ENCODE assay signal across 20 cellular contexts in the genomic region with DNA sequence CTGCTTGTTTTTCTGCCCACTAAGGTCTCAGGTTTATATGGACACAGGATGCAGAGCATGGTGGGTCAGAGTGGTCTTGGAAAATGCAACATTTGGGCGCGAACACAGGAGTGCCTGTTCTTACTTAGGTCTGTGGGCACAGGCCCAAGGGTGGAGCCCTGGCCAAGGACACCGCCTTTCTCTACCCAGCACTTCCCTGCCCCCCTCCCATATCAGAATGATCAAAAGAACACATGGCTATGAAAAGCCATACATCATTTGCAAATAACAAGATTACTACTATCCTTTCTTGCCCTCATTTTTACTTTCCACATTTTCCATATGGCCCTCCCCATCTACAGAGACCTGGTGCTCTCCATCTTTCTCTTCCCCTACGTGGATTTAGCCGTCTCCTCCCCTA.
DNase-seq lines count a peak whose midpoint lies in the region; ATAC-seq and TF ChIP-seq lines count a peak whose summit lies in the region.
"Had no signal": no experiment of that assay in that cellular context is flagged by ENCODE, and none has a peak within 500 bp of the region (broad histone marks: within the 10 kb centered on the region; RNA-seq: fewer than 3 reads in every experiment).

No MANE protein-coding gene starts in this region.

- no peaks in the 10 kb centered on the region for H3K36me3 ChIP-seq in trophoblast cell (ENCODE audit: control insufficient read depth in 1 of 2, insufficient read depth in 2 of 2, low read length in 2 of 2)
- H3K36me3 ChIP-seq: BLaER1 treated with 17β-estradiol and CSF1 and Interleukin-3, amounts not matched to agents 10 nM and 100 nM had no signal

- H3K4me1 ChIP-seq in trophoblast cell (ENCODE audit: control insufficient read depth in 1 of 2, insufficient read depth in 2 of 2, low read length in 2 of 2) = no peaks in the 10 kb centered on the region
- H3K4me1 ChIP-seq: A549; BLaER1 treated with 17β-estradiol and CSF1 and Interleukin-3, amounts not matched to agents 10 nM and 100 nM had no signal

- no peak overlapping the region for H3K23ac ChIP-seq in trophoblast cell (ENCODE audit: low read length)

- H3K18ac ChIP-seq in trophoblast cell (ENCODE audit: low read length) = no peak overlapping the region

- H3K9me3 Mint-ChIP-seq in nephron progenitor cell = no peaks in the 10 kb centered on the region
- no peaks in the 10 kb centered on the region for H3K9me3 Mint-ChIP-seq in activated naive CD8-positive, alpha-beta T cell treated with anti-CD3 and anti-CD28 coated beads for 36 hours
- H3K9me3 Mint-ChIP-seq: CD8-positive, alpha-beta T cell; HFFc6; IgD-negative memory B cell had no signal

- no peak overlapping the region for H3K4ac ChIP-seq in trophoblast cell (ENCODE audit: low read depth, low read length)

- WGBS in trophoblast cell (ENCODE audit: extremely low coverage, insufficient coverage, insufficient read length) = no CpG with 5 or more reads among the region's 5 CpGs

- ATAC-seq in GM21360 (IDR thresholded peaks at IDR 0.05; ENCODE audit: unreplicated experiment) = no peak
- ATAC-seq in HG03520 (IDR thresholded peaks at IDR 0.05; ENCODE audit: unreplicated experiment) = no peak
- ATAC-seq: A549; CD8-positive, alpha-beta T cell; HCT116; HepG2 had no signal

- no peak overlapping the region for H2AK5ac ChIP-seq in trophoblast cell (ENCODE audit: low read length)

- no peak for TF ChIP-seq CTCF in nephron progenitor cell (IDR thresholded peaks at IDR 0.05)

- H3K14ac ChIP-seq in trophoblast cell (ENCODE audit: low read length) = no peak overlapping the region

- peak overlapping the region; percentile 67 for H3K27ac ChIP-seq in caudate nucleus (ENCODE audit: low read depth, low read length)
- H3K27ac ChIP-seq in trophoblast cell (ENCODE audit: low read depth, low read length) = no peak overlapping the region
- H3K27ac ChIP-seq: 22Rv1; A549; BLaER1 treated with 17β-estradiol and CSF1 and Interleukin-3, amounts not matched to agents 10 nM and 100 nM; GM23248 had no signal

- peaks cover 3% of the 10 kb centered on the region for H3K9me3 ChIP-seq in trophoblast cell (ENCODE audit: insufficient read depth, low read depth, low read length)
- H3K9me3 ChIP-seq: A549; BLaER1 treated with 17β-estradiol and CSF1 and Interleukin-3, amounts not matched to agents 10 nM and 100 nM had no signal

- H3K79me1 ChIP-seq in trophoblast cell (ENCODE audit: low read length) = peaks cover 4% of the 10 kb centered on the region

- DNase-seq in NCI-H82 (lab: John Stamatoyannopoulos, UW) = peak; percentile 11
- no peak for DNase-seq in NCI-H82 treated with DMSO at 0.1 percent for 48 hours (lab: John Stamatoyannopoulos, UW; ENCODE audit: unreplicated experiment)
- no peak for DNase-seq in caudate nucleus (lab: John Stamatoyannopoulos, UW)
- DNase-seq in nephron progenitor cell = no peak
- DNase-seq in trophoblast cell = no peak
- no peak for DNase-seq in activated naive CD8-positive, alpha-beta T cell treated with anti-CD3 and anti-CD28 coated beads for 36 hours
- DNase-seq: Calu3; CD8-positive, alpha-beta T cell; DMS79 treated with DMSO at 0.1 percent for 48 hours; GM23248; HFFc6 had no signal

- peaks cover 3% of the 10 kb centered on the region for H3K27me3 Mint-ChIP-seq in nephron progenitor cell (ENCODE audit: low read depth, poor library complexity)
- H3K27me3 Mint-ChIP-seq in activated naive CD8-positive, alpha-beta T cell treated with anti-CD3 and anti-CD28 coated beads for 36 hours = no peaks in the 10 kb centered on the region

- no peaks in the 10 kb centered on the region for H3K36me3 Mint-ChIP-seq in nephron progenitor cell (ENCODE audit: low read depth)
- H3K36me3 Mint-ChIP-seq in activated naive CD8-positive, alpha-beta T cell treated with anti-CD3 and anti-CD28 coated beads for 36 hours = no peaks in the 10 kb centered on the region
- H3K36me3 Mint-ChIP-seq: CD8-positive, alpha-beta T cell; IgD-negative memory B cell had no signal

- H3K4me1 Mint-ChIP-seq in nephron progenitor cell = peaks cover 9% of the 10 kb centered on the region
- no peaks in the 10 kb centered on the region for H3K4me1 Mint-ChIP-seq in activated naive CD8-positive, alpha-beta T cell treated with anti-CD3 and anti-CD28 coated beads for 36 hours

- no peak overlapping the region for H4K91ac ChIP-seq in trophoblast cell (ENCODE audit: low read depth, low read length)

- H3K4me3 Mint-ChIP-seq in nephron progenitor cell = no peak overlapping the region
- H3K4me3 Mint-ChIP-seq in activated naive CD8-positive, alpha-beta T cell treated with anti-CD3 and anti-CD28 coated beads for 36 hours = no peak overlapping the region
- H3K4me3 Mint-ChIP-seq: CD8-positive, alpha-beta T cell; HFFc6; IgD-negative memory B cell had no signal

- peak overlapping the region; percentile 15 for H2BK12ac ChIP-seq in trophoblast cell (ENCODE audit: low read length)

- no peak overlapping the region for H3K4me3 ChIP-seq in trophoblast cell (ENCODE audit: low read depth, low read length)
- H3K4me3 ChIP-seq: A549; BLaER1 treated with 17β-estradiol and CSF1 and Interleukin-3, amounts not matched to agents 10 nM and 100 nM; GM12878; GM23248 had no signal

- H3K27me3 ChIP-seq in trophoblast cell (ENCODE audit: insufficient read depth, low read length) = no peaks in the 10 kb centered on the region
- H3K27me3 ChIP-seq: BLaER1 treated with 17β-estradiol and CSF1 and Interleukin-3, amounts not matched to agents 10 nM and 100 nM had no signal

- no peaks in the 10 kb centered on the region for H3K79me2 ChIP-seq in trophoblast cell (ENCODE audit: control insufficient read depth, insufficient read depth, low read length, poor library complexity)

- peak overlapping the region; percentile 50 for H3K27ac Mint-ChIP-seq in nephron progenitor cell
- H3K27ac Mint-ChIP-seq in activated naive CD8-positive, alpha-beta T cell treated with anti-CD3 and anti-CD28 coated beads for 36 hours = no peak overlapping the region
- H3K27ac Mint-ChIP-seq: CD8-positive, alpha-beta T cell; HFFc6 had no signal

- no peak overlapping the region for H4K8ac ChIP-seq in trophoblast cell (ENCODE audit: low read depth, low read length)

- H2BK120ac ChIP-seq in trophoblast cell (ENCODE audit: insufficient read depth, low read length, poor library complexity) = no peak overlapping the region

- H3K9ac ChIP-seq in trophoblast cell (ENCODE audit: low read length) = no peak overlapping the region
- H3K9ac ChIP-seq: BLaER1 treated with 17β-estradiol and CSF1 and Interleukin-3, amounts not matched to agents 10 nM and 100 nM; GM23248 had no signal

- H2AFZ ChIP-seq in trophoblast cell (ENCODE audit: insufficient read depth, low read length, poor library complexity) = no peak overlapping the region
- H2AFZ ChIP-seq: GM23248 had no signal

- no peak overlapping the region for H2BK5ac ChIP-seq in trophoblast cell (ENCODE audit: low read depth, low read length, poor library complexity)

- no peak overlapping the region for H4K12ac ChIP-seq in trophoblast cell (ENCODE audit: low read depth, low read length)

- H3K4me2 ChIP-seq in trophoblast cell (ENCODE audit: low read length) = no peak overlapping the region
- H3K4me2 ChIP-seq: A549; BLaER1 treated with 17β-estradiol and CSF1 and Interleukin-3, amounts not matched to agents 10 nM and 100 nM had no signal
